In genomic region chr2:106193977-106194778, GRCh38 we compare ENCODE assay signal across 8 cellular contexts. TPM values are rescaled to one million over a fixed set of nuclear protein-coding genes. Genes with fewer than 3 reads are reported as not detected.
DNase-seq lines count a peak whose midpoint lies in the region; ATAC-seq, FAIRE-seq and TF ChIP-seq lines count a peak whose summit lies in the region.

UXS1 (minus strand) TSS chr2:106194301; CDS start chr2:106194241, 60 bp downstream.

- H3K4me2 ChIP-seq in A549: peak within 1 kb of the TSS; percentile 86

- no peak for TF ChIP-seq CTCF in A549 (IDR thresholded peaks at IDR 0.05)
- no peak; the same call in 1 of the 2 replicates for TF ChIP-seq CTCF in VCaP (conservative IDR thresholded peaks at IDR 0.05)
- TF ChIP-seq CTCF in breast epithelium (IDR thresholded peaks at IDR 0.05): no peak

- H3K27ac ChIP-seq in A549 (peak within 1 kb of the TSS; percentile 85 to 92), VCaP (peak within 1 kb of the TSS; percentile 77), breast epithelium (peak within 1 kb of the TSS; percentile 85 to 87), skin epidermis (peak within 1 kb of the TSS; percentile 42 to 90 (median 83))

- intact Hi-C loops in breast epithelium (cut with DNase I; ENCODE audit: low total_unique reads): no loop called here

- no peak for TF ChIP-seq RAD21 in A549 (conservative IDR thresholded peaks at IDR 0.05 in 1 of 2, IDR thresholded peaks at IDR 0.05 in 1 of 2)

- no peak for TF ChIP-seq EP300 in A549 (IDR thresholded peaks at IDR 0.05)

- H3K9me3 ChIP-seq in A549 (no peaks in the 10 kb centered on the region), breast epithelium (no peaks in the 10 kb centered on the region), iPS-18c (ENCODE audit: control insufficient read depth, insufficient read depth, low read length) (no peaks in the 10 kb centered on the region)

- DNase-seq in A549 (ENCODE audit: low read depth in 1 of 2, low spot score in 1 of 2): peak; percentile 84 to 96
- peak; percentile 95 for DNase-seq in NCI-H2196 (lab: John Stamatoyannopoulos, UW; ENCODE audit: unreplicated experiment)
- peak; percentile 96 to 97 for DNase-seq in breast epithelium (ENCODE audit: low spot score in 2 of 2)

- H3K4me3 ChIP-seq in A549 (peak within 1 kb of the TSS; percentile 91), breast epithelium (peak within 1 kb of the TSS; percentile 85 to 100 (median 88)), iPS-18c (ENCODE audit: insufficient read depth, low read depth, low read length) (peak within 1 kb of the TSS; percentile 82), skin epidermis (peak within 1 kb of the TSS; percentile 61 to 93 (median 84))

- FAIRE-seq in A549 (lab: Jason Lieb, UNC): no peak

- peak; percentile 89 for TF ChIP-seq POLR2A in A549 (IDR thresholded peaks at IDR 0.05; ENCODE audit: low read length)
- peak; percentile 20 for TF ChIP-seq POLR2A in breast epithelium (IDR thresholded peaks at IDR 0.05)

- no peaks in the 10 kb centered on the region for H3K36me3 ChIP-seq in breast epithelium

- ATAC-seq in A549: peak; percentile 81 to 85
- peak; percentile 67 for ATAC-seq in GM18868 (IDR thresholded peaks at IDR 0.05; ENCODE audit: unreplicated experiment)
- ATAC-seq in HG03108 (IDR thresholded peaks at IDR 0.05; ENCODE audit: unreplicated experiment): peak; percentile 69

- H3K4me1 ChIP-seq in A549 (peaks cover 22% of the 10 kb centered on the region; the same call in 2 of the 3 replicates), breast epithelium (peaks cover 0 to 7% of the 10 kb centered on the region in 2 donors)

- CTCF ChIA-PET in A549 (lab: Yijun Ruan, JAX): interaction anchor here (1.3 kb wide), 1 partner anchor 9 kb away, joined by 3 read pairs; no protein-coding TSS in a partner anchor

- POLR2A ChIA-PET in A549 (lab: Yijun Ruan, JAX): no interaction called here

- no peaks in the 10 kb centered on the region for H3K27me3 ChIP-seq in breast epithelium

- WGBS in A549 (ENCODE audit: missing lambda C conversion rate): 1% methylated on average over 22 of the region's 93 CpGs

TF ChIP-seq in A549, 52 proteins besides CTCF, POLR2A, EP300 and RAD21 (continues in another document):
- TF ChIP-seq, protein P1, sequence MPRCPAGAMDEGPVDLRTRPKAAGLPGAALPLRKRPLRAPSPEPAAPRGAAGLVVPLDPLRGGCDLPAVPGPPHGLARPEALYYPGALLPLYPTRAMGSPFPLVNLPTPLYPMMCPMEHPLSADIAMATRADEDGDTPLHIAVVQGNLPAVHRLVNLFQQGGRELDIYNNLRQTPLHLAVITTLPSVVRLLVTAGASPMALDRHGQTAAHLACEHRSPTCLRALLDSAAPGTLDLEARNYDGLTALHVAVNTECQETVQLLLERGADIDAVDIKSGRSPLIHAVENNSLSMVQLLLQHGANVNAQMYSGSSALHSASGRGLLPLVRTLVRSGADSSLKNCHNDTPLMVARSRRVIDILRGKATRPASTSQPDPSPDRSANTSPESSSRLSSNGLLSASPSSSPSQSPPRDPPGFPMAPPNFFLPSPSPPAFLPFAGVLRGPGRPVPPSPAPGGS (IDR thresholded peaks at IDR 0.05): peak; percentile 81; the same call in 2 of the 3 replicates
- no peak for TF ChIP-seq CBX8 (IDR thresholded peaks at IDR 0.05)
- TF ChIP-seq HOXB13 (CRISPR knock-in tag; IDR thresholded peaks at IDR 0.05; ENCODE audit: low read depth): no peak
- TF ChIP-seq, protein P2, sequence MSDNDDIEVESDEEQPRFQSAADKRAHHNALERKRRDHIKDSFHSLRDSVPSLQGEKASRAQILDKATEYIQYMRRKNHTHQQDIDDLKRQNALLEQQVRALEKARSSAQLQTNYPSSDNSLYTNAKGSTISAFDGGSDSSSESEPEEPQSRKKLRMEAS (IDR thresholded peaks at IDR 0.05): peak; percentile 58; the same call in 1 of the 2 replicates
- TF ChIP-seq SMC3 (IDR thresholded peaks at IDR 0.05): no peak
- TF ChIP-seq, protein P3, sequence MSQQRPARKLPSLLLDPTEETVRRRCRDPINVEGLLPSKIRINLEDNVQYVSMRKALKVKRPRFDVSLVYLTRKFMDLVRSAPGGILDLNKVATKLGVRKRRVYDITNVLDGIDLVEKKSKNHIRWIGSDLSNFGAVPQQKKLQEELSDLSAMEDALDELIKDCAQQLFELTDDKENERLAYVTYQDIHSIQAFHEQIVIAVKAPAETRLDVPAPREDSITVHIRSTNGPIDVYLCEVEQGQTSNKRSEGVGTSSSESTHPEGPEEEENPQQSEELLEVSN (IDR thresholded peaks at IDR 0.05; ENCODE audit: borderline replicate concordance, low read depth): peak; percentile 48; the same call in 1 of the 2 replicates
- no peak for TF ChIP-seq MAFK (IDR thresholded peaks at IDR 0.05; ENCODE audit: partially characterized antibody)
- TF ChIP-seq FOSL2 (IDR thresholded peaks at IDR 0.05): no peak
- TF ChIP-seq FOSL2 (CRISPR knock-in tag; IDR thresholded peaks at IDR 0.05): no peak
- no peak for TF ChIP-seq EHMT2 (IDR thresholded peaks at IDR 0.05; ENCODE audit: low read depth)
- no peak for TF ChIP-seq KDM5A (IDR thresholded peaks at IDR 0.05)
- TF ChIP-seq, protein P4, sequence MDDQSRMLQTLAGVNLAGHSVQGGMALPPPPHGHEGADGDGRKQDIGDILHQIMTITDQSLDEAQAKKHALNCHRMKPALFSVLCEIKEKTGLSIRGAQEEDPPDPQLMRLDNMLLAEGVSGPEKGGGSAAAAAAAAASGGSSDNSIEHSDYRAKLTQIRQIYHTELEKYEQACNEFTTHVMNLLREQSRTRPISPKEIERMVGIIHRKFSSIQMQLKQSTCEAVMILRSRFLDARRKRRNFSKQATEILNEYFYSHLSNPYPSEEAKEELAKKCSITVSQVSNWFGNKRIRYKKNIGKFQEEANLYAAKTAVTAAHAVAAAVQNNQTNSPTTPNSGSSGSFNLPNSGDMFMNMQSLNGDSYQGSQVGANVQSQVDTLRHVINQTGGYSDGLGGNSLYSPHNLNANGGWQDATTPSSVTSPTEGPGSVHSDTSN (IDR thresholded peaks at IDR 0.05): no peak
- TF ChIP-seq EHF (CRISPR knock-in tag; IDR thresholded peaks at IDR 0.05): no peak
- TF ChIP-seq HOXB5 (CRISPR knock-in tag; IDR thresholded peaks at IDR 0.05): no peak
- no peak for TF ChIP-seq CBX2 (IDR thresholded peaks at IDR 0.05; ENCODE audit: borderline replicate concordance, low read depth)
- no peak for TF ChIP-seq RCOR1 (IDR thresholded peaks at IDR 0.05; ENCODE audit: low read depth, low read length)
- no peak for TF ChIP-seq HOXA7 (CRISPR knock-in tag; IDR thresholded peaks at IDR 0.05)
- TF ChIP-seq ESRRA (IDR thresholded peaks at IDR 0.05; ENCODE audit: borderline replicate concordance, low read length): no peak
- peak; percentile 66; the same call in 1 of the 2 replicates for TF ChIP-seq PHF8 (IDR thresholded peaks at IDR 0.05; ENCODE audit: borderline replicate concordance, low read depth)
- TF ChIP-seq HMGXB4 (CRISPR knock-in tag; IDR thresholded peaks at IDR 0.05; ENCODE audit: borderline replicate concordance): no peak
- TF ChIP-seq RNF2 (IDR thresholded peaks at IDR 0.05; ENCODE audit: borderline replicate concordance, low read depth): no peak
- no peak for TF ChIP-seq GATA3 (IDR thresholded peaks at IDR 0.05; ENCODE audit: borderline replicate concordance)
- no peak for TF ChIP-seq ZC3H11A (IDR thresholded peaks at IDR 0.05)
- TF ChIP-seq MAZ (IDR thresholded peaks at IDR 0.05; ENCODE audit: borderline replicate concordance, low read depth, low read length): no peak
- no peak for TF ChIP-seq NR3C1 (IDR thresholded peaks at IDR 0.05)
- TF ChIP-seq JUN (IDR thresholded peaks at IDR 0.05): peak in 1 of 2 experiments; percentile 69; a peak in 2 of 5 replicates
- no peak for TF ChIP-seq CHD2 (IDR thresholded peaks at IDR 0.05; ENCODE audit: low read length, partially characterized antibody)
- TF ChIP-seq HES2 (IDR thresholded peaks at IDR 0.05): no peak
- TF ChIP-seq, protein P5, sequence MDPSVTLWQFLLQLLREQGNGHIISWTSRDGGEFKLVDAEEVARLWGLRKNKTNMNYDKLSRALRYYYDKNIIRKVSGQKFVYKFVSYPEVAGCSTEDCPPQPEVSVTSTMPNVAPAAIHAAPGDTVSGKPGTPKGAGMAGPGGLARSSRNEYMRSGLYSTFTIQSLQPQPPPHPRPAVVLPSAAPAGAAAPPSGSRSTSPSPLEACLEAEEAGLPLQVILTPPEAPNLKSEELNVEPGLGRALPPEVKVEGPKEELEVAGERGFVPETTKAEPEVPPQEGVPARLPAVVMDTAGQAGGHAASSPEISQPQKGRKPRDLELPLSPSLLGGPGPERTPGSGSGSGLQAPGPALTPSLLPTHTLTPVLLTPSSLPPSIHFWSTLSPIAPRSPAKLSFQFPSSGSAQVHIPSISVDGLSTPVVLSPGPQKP (IDR thresholded peaks at IDR 0.05; ENCODE audit: low read depth, low read length): no peak
- 0 out of 2 replicates have a peak, but pooled peaks have one; percentile 40 for TF ChIP-seq MYC (IDR thresholded peaks at IDR 0.05; ENCODE audit: borderline replicate concordance, low read length)
- TF ChIP-seq BHLHE40 (IDR thresholded peaks at IDR 0.05; ENCODE audit: low read depth, low read length): no peak

RNA-seq across cellular contexts. Expression of gene UXS1, which starts in this region (rescaled TPM):
- 53.2 and 54.0 TPM in 2 replicates for polyA plus RNA-seq in A549 (2011; rRNA removed)
- 56.3 and 60.1 TPM in 2 replicates for polyA plus RNA-seq in A549 (2012; cell fraction: cytosol; rRNA removed)
- polyA plus RNA-seq in A549 (2012; cell fraction: nucleus; rRNA removed): 48.4 and 64.3 TPM in 2 replicates
- 48.5 to 53.6 TPM (median 50.5 TPM) in 3 replicates for polyA plus RNA-seq in A549 (2017; fragmentation: RNase III; extraction: RNeasy Plus Mini Kit Qiagen cat#74134 plus additional on column Dnase treatment)
- 79.5 and 83.6 TPM in 2 replicates for polyA minus RNA-seq in A549 (2011; rRNA and poly(A)+ RNA removed)
- 10 to 100 TPM; 17.9 to 38.1 (median 30.5) TPM for total RNA-seq in breast epithelium

Comparison
In these comparisons a context has a peak if more than half of its experiments do, and no peak if none do; other contexts are left out.
1. Peak in every context shown above with its lines: DNase-seq, ATAC-seq, H3K4me3 ChIP-seq and H3K27ac ChIP-seq.